Comparison of ENCODE assay signal across 33 cellular contexts in the genomic region with DNA sequence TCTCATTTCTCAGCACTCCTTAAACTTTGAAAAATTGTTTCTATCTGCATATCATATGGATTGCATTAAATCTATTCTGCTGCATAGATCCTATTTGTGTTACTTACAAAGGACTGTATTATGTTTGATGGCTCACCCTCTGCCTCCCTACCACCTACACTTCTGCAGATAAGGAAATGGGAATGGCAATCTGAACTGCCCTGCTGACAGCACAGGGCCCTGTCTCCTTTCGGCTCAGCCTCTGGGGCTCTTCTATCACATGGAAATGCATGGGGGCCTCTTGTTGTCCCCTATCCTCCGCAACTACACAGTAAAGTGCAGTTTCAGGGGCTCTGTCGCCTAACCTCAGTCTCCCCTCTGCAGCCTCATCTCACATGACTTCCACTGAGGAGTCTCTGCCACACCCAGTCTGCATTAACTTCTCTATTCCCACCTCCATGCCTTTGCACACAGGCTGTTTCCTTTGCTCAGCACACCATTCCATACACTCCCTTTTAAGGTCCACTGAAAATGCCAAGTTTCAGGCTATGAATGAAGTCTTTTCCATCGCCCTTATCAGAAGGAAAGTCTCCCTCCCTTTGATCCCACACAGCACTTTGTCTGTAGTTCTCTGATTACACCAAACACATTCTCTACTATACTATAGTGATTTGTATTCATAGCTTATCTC. TPM values are rescaled to one million over a fixed set of nuclear protein-coding genes. Genes with fewer than 3 reads are reported as not detected.
DNase-seq lines count a peak whose midpoint lies in the region; ATAC-seq, FAIRE-seq and TF ChIP-seq lines count a peak whose summit lies in the region.
"Had no signal": no experiment of that assay in that cellular context is flagged by ENCODE, and none has a peak within 500 bp of the region (broad histone marks: within the 10 kb centered on the region; RNA-seq: fewer than 3 reads in every experiment).

No MANE protein-coding gene starts in this region.

- ATAC-seq in GM21360 (IDR thresholded peaks at IDR 0.05; ENCODE audit: unreplicated experiment) = no peak
- ATAC-seq: activated CD4-positive, CD25-positive, alpha-beta regulatory T cell treated with anti-CD3 and anti-CD28 coated beads, Interleukin-2, amount 50 U/mL, for 24 hours; activated T-cell treated with anti-CD3 and anti-CD28 coated beads, Interleukin-2, amount 50 U/mL, for 72 hours; CD8-positive, alpha-beta T cell; effector memory CD8-positive, alpha-beta T cell; foreskin keratinocyte; GM12878; natural killer cell; stimulated activated naive CD8-positive, alpha-beta T cell treated with anti-CD3 and anti-CD28 coated beads, Interleukin-15, Interleukin-2, amounts not matched to agents 100 U/mL and 50 U/mL, for 24 hours; T-cell had no signal

- no peak overlapping the region for H2AFZ ChIP-seq in endothelial cell of umbilical vein (ENCODE audit: low read depth, low read length)

- POLR2A ChIA-PET in endothelial cell of umbilical vein (lab: Charles Lee) = interaction anchor here (1.5 kb wide), 1 partner anchor 13 kb away, joined by 4 read pairs; the partner anchor contains the start of gene RELL1

- intact Hi-C loops in endothelial cell of umbilical vein (cut with micrococcal nuclease) = loop anchor here (1.0 kb wide), 1 partner anchor 13 kb away; the partner anchor contains the start of gene RELL1

- TF ChIP-seq CTCF in endothelial cell of umbilical vein (IDR thresholded peaks at IDR 0.05; ENCODE audit: extremely low read depth in 1 of 2, insufficient read depth in 1 of 2, low read depth in 1 of 2, low read length in 2 of 2) = no peak

- H4K20me1 ChIP-seq in endothelial cell of umbilical vein (replicated peaks; ENCODE audit: control insufficient read depth, extremely low read depth, insufficient read depth, low read length) = no peaks in the 10 kb centered on the region

- H3K9me1 ChIP-seq in endothelial cell of umbilical vein (replicated peaks; ENCODE audit: control insufficient read depth, extremely low read depth, insufficient read depth, low read length) = peaks cover 3% of the 10 kb centered on the region

- peaks cover 27% of the 10 kb centered on the region for H3K4me1 ChIP-seq in endothelial cell of umbilical vein (ENCODE audit: control insufficient read depth, extremely low read depth, insufficient read depth, low read length)
- H3K4me1 ChIP-seq in skeletal muscle tissue (ENCODE audit: control insufficient read depth in 3 of 3, insufficient read depth in 3 of 3, low read length in 3 of 3) = peaks cover 23 to 38% (median 23%) of the 10 kb centered on the region in 3 donors
- H3K4me1 ChIP-seq: ascending aorta, HAP-1 had no signal

- no peak for FAIRE-seq in endothelial cell of umbilical vein (lab: Jason Lieb, UNC)
- FAIRE-seq: GM12878, GM19239, kidney, TTC549 had no signal

- H3K27ac ChIP-seq in endothelial cell of umbilical vein (ENCODE audit: insufficient read depth, low read depth, low read length) (no peak overlapping the region), skeletal muscle tissue (ENCODE audit: low read depth, low read length) (peak overlapping the region; percentile 23)
- H3K27ac ChIP-seq: ascending aorta, esophagus muscularis mucosa, foreskin keratinocyte, lower lobe of right lung, ovary had no signal

- H3K9ac ChIP-seq in endothelial cell of umbilical vein (replicated peaks; ENCODE audit: extremely low read depth, insufficient read depth, low read length) (no peak overlapping the region), skeletal muscle tissue (ENCODE audit: low read depth in 1 of 3, low read length in 3 of 3) (no peak overlapping the region)

- dilution Hi-C loops in endothelial cell of umbilical vein (cut with MboI; ENCODE audit: extremely low pct_ligation_motif_present, low sequenced_read_pairs) = no loop called here

- H3K9me3 ChIP-seq in endothelial cell of umbilical vein (replicated peaks; ENCODE audit: control insufficient read depth, insufficient read depth, low read length) (no peaks in the 10 kb centered on the region), skeletal muscle tissue (ENCODE audit: control insufficient read depth in 3 of 3, low read length in 3 of 3) (no peaks in the 10 kb centered on the region)
- H3K9me3 ChIP-seq: ascending aorta, esophagus muscularis mucosa, HAP-1, lower lobe of right lung, ovary had no signal

- DNase-seq in COLO829 (ENCODE audit: low spot score) (peak; percentile 37), NCI-H226 (peak; percentile 44), endothelial cell of umbilical vein (ENCODE audit: low read depth, low spot score) (peak; percentile 19), superior temporal gyrus (ENCODE audit: extremely low spot score) (no peak), kidney tubule cell (ENCODE audit: low spot score) (no peak)
- DNase-seq: ACHN; activated CD4-positive, alpha-beta T cell treated with anti-CD3 and anti-CD28 coated beads, Interleukin-2, amount 50 U/mL, for 4 hours; activated T-cell treated with anti-CD3 and anti-CD28 coated beads, Interleukin-2, amount 50 U/mL, for 72 hours; CD8-positive, alpha-beta T cell; central memory CD4-positive, alpha-beta T cell; cortex of kidney; effector memory CD8-positive, alpha-beta T cell; foreskin keratinocyte; kidney; lower lobe of right lung; natural killer cell; NCI-H1436 treated with DMSO at 0.1 percent for 48 hours; NCI-H748 treated with DMSO at 0.1 percent for 48 hours; ovary; retina; RPMI8226; stimulated activated CD4-positive, alpha-beta T cell treated with anti-CD3 and anti-CD28 coated beads, Interleukin-1b, Interleukin-23, amount 100 ng/mL, for 48 hours; stimulated activated naive CD8-positive, alpha-beta T cell treated with anti-CD3 and anti-CD28 coated beads, Interleukin-15, Interleukin-2, amounts not matched to agents 100 U/mL and 50 U/mL, for 24 hours; T-cell had no signal

- H3K4me2 ChIP-seq in endothelial cell of umbilical vein (ENCODE audit: insufficient read depth, low read length) = no peak overlapping the region

- H3K36me3 ChIP-seq in endothelial cell of umbilical vein (ENCODE audit: control insufficient read depth in 2 of 2, extremely low read depth in 1 of 2, insufficient read depth in 2 of 2, low read length in 2 of 2) = no peaks in the 10 kb centered on the region
- H3K36me3 ChIP-seq in skeletal muscle tissue (ENCODE audit: control insufficient read depth in 3 of 3, insufficient read depth in 3 of 3, low read length in 3 of 3) = no peaks in the 10 kb centered on the region
- H3K36me3 ChIP-seq: ascending aorta, esophagus muscularis mucosa, HAP-1, lower lobe of right lung, ovary had no signal

- H3K27me3 ChIP-seq in endothelial cell of umbilical vein (ENCODE audit: control insufficient read depth in 2 of 2, insufficient read depth in 2 of 2, low read length in 2 of 2) = no peaks in the 10 kb centered on the region
- H3K27me3 ChIP-seq in skeletal muscle tissue (ENCODE audit: control insufficient read depth in 3 of 3, insufficient read depth in 3 of 3, low read length in 3 of 3) = no peaks in the 10 kb centered on the region
- H3K27me3 ChIP-seq: ascending aorta, esophagus muscularis mucosa, foreskin keratinocyte, ovary had no signal

- H3K4me3 ChIP-seq in endothelial cell of umbilical vein (replicated peaks in 1 of 3; ENCODE audit: insufficient read depth in 1 of 3, low read depth in 1 of 3, low read length in 3 of 3) (no peak overlapping the region), skeletal muscle tissue (ENCODE audit: low read length in 3 of 3) (no peak overlapping the region)
- H3K4me3 ChIP-seq: ascending aorta, esophagus muscularis mucosa, GM12878, HAP-1, lower lobe of right lung, ovary had no signal

- TF ChIP-seq POLR2A in endothelial cell of umbilical vein (IDR thresholded peaks at IDR 0.05; ENCODE audit: low read depth, low read length) = no peak

- CTCF ChIA-PET in endothelial cell of umbilical vein (lab: Charles Lee) = interaction anchor here (1.0 to 1.4 kb wide), 5 partner anchors 9 to 49 kb away, joined by 3 to 5 read pairs (median 3); no protein-coding TSS in a partner anchor

- peaks cover 81% of the 10 kb centered on the region for H3K79me2 ChIP-seq in endothelial cell of umbilical vein (ENCODE audit: control insufficient read depth, insufficient read depth, low read length)

- no TSS peak for BruUV-seq in endothelial cell of umbilical vein (replicated peaks; lab: Mats Ljungman, UMichigan)

TF ChIP-seq in endothelial cell of umbilical vein, 7 proteins besides CTCF, POLR2A, EP300 and RAD21:
- TF ChIP-seq GATA2 (IDR thresholded peaks at IDR 0.05; ENCODE audit: insufficient read depth, insufficient read length, low read depth, low read length) (no peak), JUN (IDR thresholded peaks at IDR 0.05; ENCODE audit: borderline replicate concordance, insufficient read depth, insufficient read length, low read depth) (no peak), EZH2 (IDR thresholded peaks at IDR 0.05; ENCODE audit: borderline replicate concordance, low read depth, low read length, severe bottlenecking) (no peak), POLR2AphosphoS5 (IDR thresholded peaks at IDR 0.05; ENCODE audit: insufficient read depth, low read depth, low read length) (no peak)

RNA-seq across cellular contexts. Expression of gene RELL1, which starts 12.5 kb away (rescaled TPM):
- total RNA-seq in endothelial cell of umbilical vein (87.1 and 91.7 TPM in 2 replicates), skeletal muscle tissue (82.5 TPM)
- 17.0 and 20.8 TPM in 2 replicates for polyA plus RNA-seq in endothelial cell of umbilical vein
- polyA plus RNA-seq in endothelial cell of umbilical vein (2011; cell fraction: cytosol; rRNA removed) = 24.3 and 27.8 TPM in 2 replicates
- polyA plus RNA-seq in endothelial cell of umbilical vein (2011; cell fraction: nucleus; rRNA removed) = 22.5 and 24.3 TPM in 2 replicates
- polyA plus RNA-seq in endothelial cell of umbilical vein (2012) = 15.7 and 19.4 TPM in 2 replicates
- polyA minus RNA-seq in endothelial cell of umbilical vein = 99.1 and 110 TPM in 2 replicates
- polyA minus RNA-seq in endothelial cell of umbilical vein (2011; cell fraction: cytosol; rRNA and poly(A)+ RNA removed) = 4.8 TPM
- 30.8 and 45.3 TPM in 2 replicates for polyA minus RNA-seq in endothelial cell of umbilical vein (2011; cell fraction: nucleus; rRNA and poly(A)+ RNA removed)

Comparison
In these comparisons a context has a peak if more than half of its experiments do, and no peak if none do; other contexts are left out.
1. DNase-seq: peak in COLO829 (single experiment), NCI-H226 (single experiment) and endothelial cell of umbilical vein (single experiment); none in superior temporal gyrus (single experiment) and kidney tubule cell (single experiment).